ENCODE assay signal across 8 cellular contexts in the genomic region with DNA sequence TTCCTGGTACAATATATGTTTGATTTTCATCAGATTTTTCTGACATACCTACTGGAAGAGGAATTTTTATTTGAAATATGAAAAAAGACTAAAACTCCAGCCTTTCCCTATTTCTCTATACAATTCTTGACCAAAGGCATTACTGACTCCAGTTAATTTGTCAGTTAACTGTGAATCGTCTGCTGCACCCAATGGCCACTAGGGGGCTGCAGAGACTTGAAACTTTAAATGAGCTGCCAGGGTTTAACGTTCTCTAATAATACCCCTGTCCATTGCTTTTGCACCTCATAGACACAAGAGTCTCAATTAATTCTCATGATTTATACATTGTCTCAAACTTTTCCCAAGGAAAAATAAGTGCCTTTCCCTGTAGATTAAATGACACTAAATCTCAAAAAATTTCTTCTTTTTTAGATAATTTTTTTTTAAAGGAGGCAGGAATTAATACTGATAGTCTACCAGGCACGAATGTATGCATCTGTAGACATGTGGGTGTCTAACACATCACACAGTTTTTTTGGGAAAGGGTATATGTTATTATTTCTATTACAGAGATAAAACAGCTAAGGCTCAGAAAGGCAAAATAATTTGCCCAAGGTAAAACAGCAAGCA. TPM values are rescaled to one million over a fixed set of nuclear protein-coding genes. Genes with fewer than 3 reads are reported as not detected.
DNase-seq lines count a peak whose midpoint lies in the region; ATAC-seq and TF ChIP-seq lines count a peak whose summit lies in the region.

No MANE protein-coding gene starts in this region.

- peaks cover 67% of the 10 kb centered on the region for H3K27me3 Mint-ChIP-seq in activated T-cell treated with anti-CD3 and anti-CD28 coated beads, Interleukin-2, amount 50 U/mL, for 24 hours
- peaks cover 28% of the 10 kb centered on the region for H3K27me3 Mint-ChIP-seq in osteocyte (ENCODE audit: unreplicated experiment)

- no peaks in the 10 kb centered on the region for H3K9me3 Mint-ChIP-seq in activated T-cell treated with anti-CD3 and anti-CD28 coated beads, Interleukin-2, amount 50 U/mL, for 24 hours
- H3K9me3 Mint-ChIP-seq in osteocyte (ENCODE audit: unreplicated experiment) = no peaks in the 10 kb centered on the region

- no peaks in the 10 kb centered on the region for H3K36me3 Mint-ChIP-seq in activated T-cell treated with anti-CD3 and anti-CD28 coated beads, Interleukin-2, amount 50 U/mL, for 24 hours (ENCODE audit: low read depth)
- no peaks in the 10 kb centered on the region for H3K36me3 Mint-ChIP-seq in osteocyte (ENCODE audit: unreplicated experiment)

- ATAC-seq in HG02884 (IDR thresholded peaks at IDR 0.05; ENCODE audit: unreplicated experiment) (no peak), GM18502 (IDR thresholded peaks at IDR 0.05; ENCODE audit: poor library complexity, unreplicated experiment) (no peak)

- H3K27ac Mint-ChIP-seq in activated T-cell treated with anti-CD3 and anti-CD28 coated beads, Interleukin-2, amount 50 U/mL, for 24 hours = no peak overlapping the region
- H3K27ac Mint-ChIP-seq in osteocyte (ENCODE audit: unreplicated experiment) = no peak overlapping the region

- peaks cover 13% of the 10 kb centered on the region for H3K4me1 Mint-ChIP-seq in activated T-cell treated with anti-CD3 and anti-CD28 coated beads, Interleukin-2, amount 50 U/mL, for 24 hours (ENCODE audit: low read depth)
- peaks cover 9% of the 10 kb centered on the region for H3K4me1 Mint-ChIP-seq in osteocyte (ENCODE audit: unreplicated experiment)

- TF ChIP-seq CTCF in osteocyte (IDR thresholded peaks at IDR 0.05) = peak; percentile 92

- in situ Hi-C loops in G401 (cut with HindIII; ENCODE audit: low sequenced_read_pairs) = no loop called here

- no peak overlapping the region for H3K4me3 Mint-ChIP-seq in activated T-cell treated with anti-CD3 and anti-CD28 coated beads, Interleukin-2, amount 50 U/mL, for 24 hours
- no peak overlapping the region for H3K4me3 Mint-ChIP-seq in osteocyte (ENCODE audit: unreplicated experiment)

- DNase-seq in G401 (ENCODE audit: low spot score) (peak; percentile 63), HT-29 (ENCODE audit: low spot score) (peak; percentile 83), NCI-H82 treated with DMSO at 0.1 percent for 48 hours (lab: John Stamatoyannopoulos, UW; ENCODE audit: unreplicated experiment) (peak; percentile 67), fibroblast of the conjunctiva (ENCODE audit: low read depth) (peak; percentile 28), osteocyte (ENCODE audit: extremely low spot score, unreplicated experiment) (no peak)
- DNase-seq in activated T-cell treated with anti-CD3 and anti-CD28 coated beads, Interleukin-2, amount 50 U/mL, for 24 hours = peak; percentile 43

RNA-seq across cellular contexts. Expression of gene ALK, which starts 1.8 kb away (rescaled TPM):
- total RNA-seq in G401 (2014; rRNA removed; shearing (Covaris generic)) = not detected in 2 replicates
- total RNA-seq in HT-29 (2014; rRNA removed; shearing (Covaris generic)) = not detected in 2 replicates
- not detected in 2 replicates for total RNA-seq in osteocyte
